Comparison of ENCODE assay signal across 22 cellular contexts in the genomic region with DNA sequence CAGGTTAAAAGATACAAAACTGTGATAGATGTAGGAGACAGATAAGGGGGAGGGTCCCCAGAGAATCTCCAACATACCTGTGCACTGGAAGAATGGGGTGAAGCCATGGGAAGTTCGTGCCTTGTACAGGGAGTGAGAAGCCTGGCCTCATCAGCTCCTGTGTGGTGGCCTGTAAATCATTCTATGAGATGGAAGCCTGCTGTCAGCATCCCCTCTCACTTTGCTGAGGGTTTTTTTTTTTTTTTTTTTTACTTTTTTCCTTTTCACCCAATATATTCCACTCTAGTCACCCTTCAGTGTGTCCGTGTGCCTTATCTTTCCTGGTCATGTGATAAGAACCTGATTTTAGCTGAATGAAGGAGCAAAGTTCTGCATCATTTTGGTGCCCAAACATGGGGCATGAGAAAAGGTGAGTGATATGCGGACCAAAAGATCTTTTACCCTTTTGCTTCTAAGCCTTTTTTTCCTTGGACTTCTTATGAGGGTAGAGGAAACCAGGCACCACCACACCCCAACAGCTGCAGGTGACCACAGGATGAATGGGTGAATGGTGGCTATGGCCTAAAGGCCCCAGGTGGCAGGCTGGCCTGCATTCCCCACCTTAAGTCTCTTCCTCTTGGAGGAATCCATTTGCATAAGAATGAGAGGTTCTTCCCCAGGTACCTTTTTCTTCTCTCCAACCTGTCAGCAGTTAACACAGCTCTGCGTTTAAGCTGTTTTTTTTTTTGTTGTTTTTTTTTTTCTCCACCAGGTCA.
DNase-seq lines count a peak whose midpoint lies in the region; ATAC-seq and TF ChIP-seq lines count a peak whose summit lies in the region.
"Had no signal": no experiment of that assay in that cellular context is flagged by ENCODE, and none has a peak within 500 bp of the region (broad histone marks: within the 10 kb centered on the region; RNA-seq: fewer than 3 reads in every experiment).

No MANE protein-coding gene starts in this region.

- no peaks in the 10 kb centered on the region for H3K4me1 ChIP-seq in osteoblast (ENCODE audit: insufficient read depth, low read length)
- peaks cover 6% of the 10 kb centered on the region for H3K4me1 ChIP-seq in testis
- H3K4me1 ChIP-seq: BE2C had no signal

- intact Hi-C loops in testis (cut with DNase I; ENCODE audit: low total_unique reads): no loop called here

- 85% methylated on average over 4 of the region's 4 CpGs for WGBS in testis, 2 donors

- peak; percentile 8 for DNase-seq in H7
- DNase-seq in iPS DF 4.7 (ENCODE audit: extremely low read depth, low spot score): peak; percentile 69
- peak; percentile 4 for DNase-seq in osteoblast (ENCODE audit: insufficient read length, low spot score, missing footprints)
- DNase-seq in GM13976 (ENCODE audit: low spot score): no peak
- DNase-seq in testis: no peak
- DNase-seq in NCI-H446 treated with DMSO at 0.1 percent for 48 hours (lab: John Stamatoyannopoulos, UW): no peak
- DNase-seq: BE2C; CD4-positive, alpha-beta T cell; DMS53; EL; NCI-H1105 treated with DMSO at 0.1 percent for 48 hours; NCI-H1694; NCI-H2081 treated with DMSO at 0.1 percent for 48 hours; NCI-H748 treated with DMSO at 0.1 percent for 48 hours; NK-92 treated with Interleukin-12 subunit alpha and Interleukin-12 subunit beta, amount 100 ng/mL, for 24 hours; OCI-M1; SHP77 had no signal

- in situ Hi-C loops in GM13976 (cut with MboI; ENCODE audit: low sequenced_read_pairs, unreplicated experiment): no loop called here

- no peaks in the 10 kb centered on the region for H3K79me2 ChIP-seq in SU-DHL-6 (ENCODE audit: insufficient read depth, low read length)
- H3K79me2 ChIP-seq in osteoblast (ENCODE audit: insufficient read depth, low read length): no peaks in the 10 kb centered on the region

- no peaks in the 10 kb centered on the region for H4K20me1 ChIP-seq in SU-DHL-6 (ENCODE audit: low read depth, low read length)
- H4K20me1 ChIP-seq in osteoblast (ENCODE audit: insufficient read depth, low read length): no peaks in the 10 kb centered on the region

- TF ChIP-seq CTCF in SU-DHL-6 (IDR thresholded peaks at IDR 0.05; ENCODE audit: insufficient read depth, low read length, poor library complexity, severe bottlenecking) (no peak), osteoblast (IDR thresholded peaks at IDR 0.05; ENCODE audit: extremely low read depth, low read depth, low read length) (no peak), GM13976 (IDR thresholded peaks at IDR 0.05; ENCODE audit: borderline replicate concordance, control extremely low read depth, extremely low read depth, insufficient read depth, missing control alignments) (no peak), testis (IDR thresholded peaks at IDR 0.05) (no peak)

- no peaks in the 10 kb centered on the region for H3K9me3 ChIP-seq in SU-DHL-6 (ENCODE audit: insufficient read depth, low read length)
- peaks cover 5% of the 10 kb centered on the region for H3K9me3 ChIP-seq in osteoblast (ENCODE audit: low read depth, low read length)
- no peaks in the 10 kb centered on the region for H3K9me3 ChIP-seq in testis
- H3K9me3 ChIP-seq: BE2C had no signal

- no peak overlapping the region for H3K27ac ChIP-seq in SU-DHL-6 (ENCODE audit: low read depth, low read length)
- no peak overlapping the region for H3K27ac ChIP-seq in osteoblast (ENCODE audit: low read depth, low read length)
- H3K27ac ChIP-seq in testis: no peak overlapping the region
- H3K27ac ChIP-seq: SK-N-MC had no signal

- H3K4me3 ChIP-seq in H7 (ENCODE audit: insufficient read depth, low read depth, low read length): no peak overlapping the region
- H3K4me3 ChIP-seq in SU-DHL-6 (ENCODE audit: insufficient read depth, low read length, poor library complexity, severe bottlenecking): no peak overlapping the region
- H3K4me3 ChIP-seq in osteoblast (ENCODE audit: insufficient read depth, low read length): no peak overlapping the region
- H3K4me3 ChIP-seq in testis: no peak overlapping the region
- H3K4me3 ChIP-seq: K562, SK-N-MC had no signal

- H3K4me2 ChIP-seq in SU-DHL-6 (ENCODE audit: low read depth, low read length, poor library complexity, severe bottlenecking): no peak overlapping the region
- H3K4me2 ChIP-seq in osteoblast (ENCODE audit: insufficient read depth, low read length): no peak overlapping the region

- no peak overlapping the region for H3K9ac ChIP-seq in SU-DHL-6 (ENCODE audit: low read length)

- ATAC-seq in HG03469 (IDR thresholded peaks at IDR 0.05; ENCODE audit: unreplicated experiment): no peak
- ATAC-seq: HCT116, K562 had no signal

- H3K36me3 ChIP-seq in H7 (replicated peaks; ENCODE audit: control insufficient read depth, insufficient read depth, low read length) (no peaks in the 10 kb centered on the region), SU-DHL-6 (ENCODE audit: low read length) (no peaks in the 10 kb centered on the region), osteoblast (ENCODE audit: insufficient read depth, low read length) (no peaks in the 10 kb centered on the region), testis (ENCODE audit: low read depth, missing control alignments) (no peaks in the 10 kb centered on the region)
- H3K36me3 ChIP-seq: BE2C had no signal

- no peak for TF ChIP-seq POLR2A in testis (IDR thresholded peaks at IDR 0.05)

- no peaks in the 10 kb centered on the region for H3F3A ChIP-seq in SU-DHL-6 (ENCODE audit: insufficient read depth)

- H3K27me3 ChIP-seq in H7 (ENCODE audit: control insufficient read depth, insufficient read depth, low read length) (no peaks in the 10 kb centered on the region), SU-DHL-6 (ENCODE audit: low read length) (no peaks in the 10 kb centered on the region), osteoblast (ENCODE audit: insufficient read depth, low read length) (no peaks in the 10 kb centered on the region), testis (no peaks in the 10 kb centered on the region)
- H3K27me3 ChIP-seq: BE2C had no signal

- no peaks in the 10 kb centered on the region for H3K9me2 ChIP-seq in SU-DHL-6 (replicated peaks; ENCODE audit: insufficient read depth, low read length)

- H2AFZ ChIP-seq in SU-DHL-6 (ENCODE audit: low read depth, low read length, severe bottlenecking) (peak overlapping the region; percentile 64), osteoblast (ENCODE audit: low read length) (no peak overlapping the region)

Comparison
In these comparisons a context has a peak if more than half of its experiments do, and no peak if none do; other contexts are left out.
1. DNase-seq: peak in H7 (single experiment), iPS DF 4.7 (single experiment) and osteoblast (single experiment); none in GM13976 (single experiment), testis (single experiment) and NCI-H446 treated with DMSO at 0.1 percent for 48 hours (single experiment).